Comparison of ENCODE assay signal across 12 cellular contexts in genomic region chr19:11853358-11853757, GRCh38. TPM values are rescaled to one million over a fixed set of nuclear protein-coding genes. Genes with fewer than 3 reads are reported as not detected.
"Had no signal": no experiment of that assay in that cellular context is flagged by ENCODE, and none has a peak within 500 bp of the region (broad histone marks: within the 10 kb centered on the region; RNA-seq: fewer than 3 reads in every experiment).

No MANE protein-coding gene starts in this region.

- H3K36me3 ChIP-seq: HAP-1 had no signal

- FAIRE-seq: H1, H54 had no signal

- H3K9ac ChIP-seq: GM23248 had no signal

- H3K4me1 ChIP-seq: HAP-1 had no signal

- H3K27ac ChIP-seq: GM23248 had no signal

- DNase-seq: GM23248, GOT3, H7, H9, HCEC 1CT, HFFc6 had no signal

- ATAC-seq: GM23338, HCT116 had no signal

- H2AFZ ChIP-seq: GM23248, GM23338 had no signal

- H3K4me2 ChIP-seq: GM23338 had no signal

- H3K4me3 ChIP-seq: GM23248, GM23338, HAP-1 had no signal

RNA-seq across cellular contexts. Expression of gene ZNF439, which starts 4.8 kb away (rescaled TPM):
- total RNA-seq: H1, H7 had no signal

RNA-seq across cellular contexts. Expression of gene ZNF491, which starts 55.0 kb away (rescaled TPM):
- total RNA-seq: H4 had no signal
